In genomic region chrX:131778269-131779218, GRCh38 we compare ENCODE assay signal across 9 cellular contexts.
DNase-seq lines count a peak whose midpoint lies in the region; ATAC-seq and TF ChIP-seq lines count a peak whose summit lies in the region.
"Had no signal": no experiment of that assay in that cellular context is flagged by ENCODE, and none has a peak within 500 bp of the region (broad histone marks: within the 10 kb centered on the region; RNA-seq: fewer than 3 reads in every experiment).

No MANE protein-coding gene starts in this region.

- H3K36me3 ChIP-seq in uterus, result no peaks in the 10 kb centered on the region
- H3K36me3 ChIP-seq in SJCRH30, result no peaks in the 10 kb centered on the region; the same call in 1 of the 2 replicates

- peak; percentile 42 for TF ChIP-seq CTCF in fibroblast of mammary gland (conservative IDR thresholded peaks at IDR 0.05; ENCODE audit: control insufficient read depth, insufficient read depth, low read depth, low read length)
- peak; percentile 35 to 63 (median 49) for TF ChIP-seq CTCF in uterus (IDR thresholded peaks at IDR 0.05)

- no peak for ATAC-seq in GM21737 (IDR thresholded peaks at IDR 0.05; ENCODE audit: unreplicated experiment)
- ATAC-seq: CD8-positive, alpha-beta T cell had no signal

- H3K9me3 ChIP-seq in uterus (no peaks in the 10 kb centered on the region), SJCRH30 (replicated peaks) (no peaks in the 10 kb centered on the region)

- intact Hi-C loops in uterus (cut with DNase I; ENCODE audit: low total_unique reads), result no loop called here

- H3K27ac ChIP-seq in uterus, result peak overlapping the region; percentile 60 to 86
- no peak overlapping the region for H3K27ac ChIP-seq in SJCRH30

- peaks cover 0 to 3% of the 10 kb centered on the region in 2 donors for H3K27me3 ChIP-seq in uterus
- H3K27me3 ChIP-seq in SJCRH30, result no peaks in the 10 kb centered on the region

- H3K4me1 ChIP-seq in uterus, result no peaks in the 10 kb centered on the region
- no peaks in the 10 kb centered on the region for H3K4me1 ChIP-seq in SJCRH30

- peak; percentile 66 for DNase-seq in activated gamma-delta T cell treated with Interleukin-2 at 50 U/mL for 16 hours
- no peak for DNase-seq in activated gamma-delta T cell (lab: John Stamatoyannopoulos, UW)
- DNase-seq in NOMO-1 (lab: John Stamatoyannopoulos, UW; ENCODE audit: unreplicated experiment in 2 of 2), result peak; percentile 57 to 61
- DNase-seq in fibroblast of mammary gland (ENCODE audit: low read depth), result peak; percentile 80
- DNase-seq in uterus, result peak; percentile 75 to 77
- DNase-seq in SJCRH30, result no peak
- DNase-seq in RKO (ENCODE audit: low spot score), result no peak

- H3K4me3 ChIP-seq in fibroblast of mammary gland (ENCODE audit: control insufficient read depth, low read depth, low read length), result peak overlapping the region; percentile 44
- peak overlapping the region; percentile 27 to 29 for H3K4me3 ChIP-seq in uterus
- no peak overlapping the region for H3K4me3 ChIP-seq in SJCRH30

- TF ChIP-seq POLR2A in uterus (IDR thresholded peaks at IDR 0.05), result no peak

Comparison
In these comparisons a context has a peak if more than half of its experiments do, and no peak if none do; other contexts are left out.
1. DNase-seq: peak in activated gamma-delta T cell treated with Interleukin-2 at 50 U/mL for 16 hours (single experiment), NOMO-1 (2 of 2), fibroblast of mammary gland (single experiment) and uterus (2 of 2); none in activated gamma-delta T cell (single experiment), SJCRH30 (0 of 2) and RKO (single experiment).